ENCODE assay signal across 24 cellular contexts in the genomic region with DNA sequence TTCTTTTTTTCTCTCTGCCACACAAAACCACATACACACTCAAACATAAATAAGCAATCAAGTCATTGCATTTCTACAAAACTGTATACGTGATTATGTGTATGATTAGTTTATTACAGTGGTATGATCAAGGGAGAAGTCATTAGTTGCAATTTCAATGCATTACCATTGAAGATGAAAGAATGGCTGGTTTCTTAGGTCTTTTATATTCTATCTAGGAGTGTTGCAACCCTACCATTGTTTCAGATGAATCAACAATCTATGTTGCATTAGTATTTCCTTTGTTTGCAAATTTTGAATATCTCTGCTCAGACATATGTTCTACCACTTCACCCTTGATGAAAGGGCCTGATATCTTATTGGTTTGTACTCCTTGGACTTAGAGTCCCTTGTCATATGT. TPM values are rescaled to one million over a fixed set of nuclear protein-coding genes. Genes with fewer than 3 reads are reported as not detected.
DNase-seq lines count a peak whose midpoint lies in the region; ATAC-seq and TF ChIP-seq lines count a peak whose summit lies in the region.
"Had no signal": no experiment of that assay in that cellular context is flagged by ENCODE, and none has a peak within 500 bp of the region (broad histone marks: within the 10 kb centered on the region; RNA-seq: fewer than 3 reads in every experiment).

No MANE protein-coding gene starts in this region.

- H2AFZ ChIP-seq in HCT116 (ENCODE audit: low read depth, low read length, poor library complexity, severe bottlenecking), result no peak overlapping the region

- peaks cover 0 to 13% of the 10 kb centered on the region in 2 experiments; a peak in 1 of 4 replicates for H3K36me3 ChIP-seq in HCT116 (ENCODE audit: control insufficient read depth in 1 of 2, insufficient read depth in 2 of 2, low read length in 2 of 2)
- H3K36me3 ChIP-seq in stomach, result peaks cover 0 to 3% (median 0%) of the 10 kb centered on the region in 4 donors
- H3K36me3 ChIP-seq: ovary, transverse colon had no signal

- peaks cover 63% of the 10 kb centered on the region for H3K79me2 ChIP-seq in HCT116 (ENCODE audit: insufficient read depth, low read length)

- H3K9me2 ChIP-seq in HCT116 (ENCODE audit: insufficient read depth), result no peaks in the 10 kb centered on the region

- CTCF ChIA-PET in HCT116 (lab: Charles Lee), result no interaction called here

- H3K27ac ChIP-seq in HCT116 (ENCODE audit: low read depth, low read length), result peak overlapping the region; percentile 100
- H3K27ac ChIP-seq in stomach, result peak overlapping the region in 4 of 5 donors; percentile 65 to 79 (median 70)
- H3K27ac ChIP-seq: body of pancreas, lower lobe of right lung, ovary, transverse colon had no signal

- H3K27me3 ChIP-seq in HCT116 (ENCODE audit: insufficient read depth, low read length), result no peaks in the 10 kb centered on the region
- no peaks in the 10 kb centered on the region for H3K27me3 ChIP-seq in stomach
- H3K27me3 ChIP-seq: body of pancreas, ovary, transverse colon had no signal

- WGBS in stomach, 5 donors, result 23 to 47% (median 32%) methylated on average over 1 of the region's 1 CpG

- TF ChIP-seq POLR2A in HCT116 (IDR thresholded peaks at IDR 0.05; ENCODE audit: borderline replicate concordance, extremely low read depth, insufficient read depth, insufficient read length) (no peak), stomach (IDR thresholded peaks at IDR 0.05) (no peak)

- no peak for TF ChIP-seq CTCF in HCT116 (IDR thresholded peaks at IDR 0.05 in 2 of 3, conservative IDR thresholded peaks at IDR 0.05 in 1 of 3; ENCODE audit: borderline replicate concordance in 1 of 3, insufficient read depth in 1 of 3, low read depth in 2 of 3, low read length in 2 of 3)
- TF ChIP-seq CTCF in fibroblast of the aortic adventitia (IDR thresholded peaks at IDR 0.05; ENCODE audit: insufficient read depth, low read length), result no peak
- no peak for TF ChIP-seq CTCF in stomach (IDR thresholded peaks at IDR 0.05)

- no peak for TF ChIP-seq EP300 in stomach (IDR thresholded peaks at IDR 0.05)

- no peak for TF ChIP-seq RAD21 in HCT116 (IDR thresholded peaks at IDR 0.05; ENCODE audit: low read depth)

- BruUV-seq in HCT116 (replicated peaks; lab: Mats Ljungman, UMichigan), result no TSS peak

- no peaks in the 10 kb centered on the region for H4K20me1 ChIP-seq in HCT116 (ENCODE audit: insufficient read depth)

- no peak for ATAC-seq in HCT116
- ATAC-seq: activated CD8-positive, alpha-beta memory T cell treated with anti-CD3 and anti-CD28 coated beads, Interleukin-2, amount 10 ng/mL, durations not matched to agents 7 days and 5 days; body of pancreas; lower lobe of right lung; mucosa of descending colon; WTC11 had no signal

- H3K4me3 ChIP-seq in HCT116 (replicated peaks in 1 of 2; ENCODE audit: low read depth in 1 of 2, low read length in 2 of 2), result no peak overlapping the region
- no peak overlapping the region for H3K4me3 ChIP-seq in fibroblast of the aortic adventitia (ENCODE audit: low read depth, low read length)
- no peak overlapping the region for H3K4me3 ChIP-seq in stomach
- H3K4me3 ChIP-seq: body of pancreas, lower lobe of right lung, mucosa of descending colon, ovary, transverse colon had no signal

- H3K4me1 ChIP-seq in HCT116 (ENCODE audit: control insufficient read depth in 1 of 2, insufficient read depth in 2 of 2, low read length in 2 of 2), result peaks cover 93 to 99% of the 10 kb centered on the region in 2 experiments
- H3K4me1 ChIP-seq in stomach, result peaks cover 25 to 86% (median 43%) of the 10 kb centered on the region in 4 donors

- RAD21 ChIA-PET in HCT116 (lab: Charles Lee; ENCODE audit: low non-redundant PET in 1 of 2, low total read pairs in 2 of 2, uncharacterized antibody in 2 of 2, unreplicated experiment in 2 of 2), result no interaction called here

- POLR2A ChIA-PET in HCT116 (lab: Charles Lee), result interaction anchor here (0.8 to 1.7 kb wide), 3 partner anchors 11 to 502 kb away, joined by 3 to 5 read pairs (median 4); no protein-coding TSS in a partner anchor

- H3K4me2 ChIP-seq in HCT116 (ENCODE audit: low read length), result peak overlapping the region; percentile 58

- DNase-seq in HCT116 (ENCODE audit: low read depth, low spot score) (no peak), amniotic epithelial cell (ENCODE audit: low read depth) (peak; percentile 59), fibroblast of the aortic adventitia (ENCODE audit: low read depth) (peak; percentile 79), stomach (no peak), posterior cingulate gyrus (no peak), HUDEP-2 (lab: John Stamatoyannopoulos, UW; ENCODE audit: unreplicated experiment in 76 of 76) (no peak)
- no peak for DNase-seq in effector CD4-positive, alpha-beta T cell
- DNase-seq: activated CD4-positive, alpha-beta T cell treated with anti-CD3 and anti-CD28 coated beads, Interleukin-2, amount 50 U/mL, for 1 hour; activated CD8-positive, alpha-beta memory T cell treated with anti-CD3 and anti-CD28 coated beads, Interleukin-2, amount 10 ng/mL, durations not matched to agents 7 days and 5 days; activated T-cell treated with anti-CD3 and anti-CD28 coated beads, Interleukin-2, amount 50 U/mL, for 48 hours; body of pancreas; C1 segment of cervical spinal cord; DND-41; Karpas-422; lower lobe of right lung; mucosa of descending colon; NCI-H524; NK-92 treated with Interleukin-12 subunit alpha and Interleukin-12 subunit beta, amount 100 ng/mL, for 24 hours; ovary; SHP77 treated with DMSO at 0.1 percent for 48 hours; stimulated activated CD4-positive, alpha-beta T cell treated with anti-CD3 and anti-CD28 coated beads, Interleukin-2, amount 100 ng/mL, for 24 hours; SW 1271; transverse colon had no signal

- H3K9me3 ChIP-seq in HCT116 (ENCODE audit: control insufficient read depth in 1 of 2, insufficient read depth in 1 of 2, low read depth in 1 of 2, low read length in 2 of 2) (no peaks in the 10 kb centered on the region), stomach (no peaks in the 10 kb centered on the region)
- H3K9me3 ChIP-seq: body of pancreas, lower lobe of right lung, mucosa of descending colon, ovary, transverse colon had no signal

- H3K9ac ChIP-seq in HCT116 (ENCODE audit: low read length), result peak overlapping the region; percentile 58

- intact Hi-C loops in HCT116 (cut with micrococcal nuclease) (no loop called here), stomach (cut with DNase I; ENCODE audit: low total_unique reads) (no loop called here), posterior cingulate gyrus (cut with DNase I) (no loop called here)

TF ChIP-seq in HCT116, 20 proteins besides CTCF, POLR2A, EP300 and RAD21:
- no peak for TF ChIP-seq REST (IDR thresholded peaks at IDR 0.05; ENCODE audit: low read depth)
- no peak for TF ChIP-seq YY1 (IDR thresholded peaks at IDR 0.05; ENCODE audit: extremely low read depth, insufficient replicate concordance, low read depth, low read length)
- no peak for TF ChIP-seq SIN3A (IDR thresholded peaks at IDR 0.05; ENCODE audit: low read depth)
- TF ChIP-seq SP1 (IDR thresholded peaks at IDR 0.05; ENCODE audit: low read depth), result no peak
- no peak for TF ChIP-seq CBX3 (IDR thresholded peaks at IDR 0.05; ENCODE audit: low read depth)
- TF ChIP-seq JUND (IDR thresholded peaks at IDR 0.05), result no peak
- TF ChIP-seq SRF (IDR thresholded peaks at IDR 0.05; ENCODE audit: low read depth), result no peak
- no peak for TF ChIP-seq POLR2AphosphoS5 (IDR thresholded peaks at IDR 0.05; ENCODE audit: low read depth, low read length)
- TF ChIP-seq EZH2 (IDR thresholded peaks at IDR 0.05), result no peak
- TF ChIP-seq, protein P1, sequence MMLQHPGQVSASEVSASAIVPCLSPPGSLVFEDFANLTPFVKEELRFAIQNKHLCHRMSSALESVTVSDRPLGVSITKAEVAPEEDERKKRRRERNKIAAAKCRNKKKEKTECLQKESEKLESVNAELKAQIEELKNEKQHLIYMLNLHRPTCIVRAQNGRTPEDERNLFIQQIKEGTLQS (IDR thresholded peaks at IDR 0.05), result no peak
- TF ChIP-seq CEBPB (IDR thresholded peaks at IDR 0.05; ENCODE audit: low read depth), result no peak
- TF ChIP-seq TCF7L2 (IDR thresholded peaks at IDR 0.05; ENCODE audit: borderline replicate concordance, extremely low read depth, insufficient read depth, insufficient read length), result no peak
- TF ChIP-seq EGR1 (IDR thresholded peaks at IDR 0.05; ENCODE audit: low read depth), result no peak
- TF ChIP-seq EZH2phosphoT487 (IDR thresholded peaks at IDR 0.05; ENCODE audit: borderline replicate concordance), result no peak
TF ChIP-seq in HCT116: peak in this region for 0.

RNA-seq across cellular contexts. Expression of gene ANXA3, which starts 6.9 kb away (rescaled TPM):
- 158 TPM for total RNA-seq in HCT116 (2021; ENCODE audit: unreplicated experiment)
- polyA plus RNA-seq in HCT116 (2012), result 112 and 134 TPM in 2 replicates
- total RNA-seq in fibroblast of the aortic adventitia (ENCODE audit: low replicate concordance), result 12.3 and 31.2 TPM in 2 replicates
- total RNA-seq in stomach, result 100 to 1,000 TPM in 4 of 5 donors, 10 to 100 TPM in 1; 26.1 to 235 (median 156) TPM
- polyA plus RNA-seq in stomach, result 100 to 1,000 TPM in 2 of 3 donors, 10 to 100 TPM in 1; 90.0 to 184 (median 145) TPM

Comparison
In these comparisons a context has a peak if more than half of its experiments do, and no peak if none do; other contexts are left out.
1. DNase-seq: peak in amniotic epithelial cell (single experiment) and fibroblast of the aortic adventitia (single experiment); none in HCT116 (single experiment), stomach (single experiment), effector CD4-positive, alpha-beta T cell (single experiment), posterior cingulate gyrus (0 of 10) and HUDEP-2 (0 of 76).